ENCODE assay signal across 8 cellular contexts in the genomic region with DNA sequence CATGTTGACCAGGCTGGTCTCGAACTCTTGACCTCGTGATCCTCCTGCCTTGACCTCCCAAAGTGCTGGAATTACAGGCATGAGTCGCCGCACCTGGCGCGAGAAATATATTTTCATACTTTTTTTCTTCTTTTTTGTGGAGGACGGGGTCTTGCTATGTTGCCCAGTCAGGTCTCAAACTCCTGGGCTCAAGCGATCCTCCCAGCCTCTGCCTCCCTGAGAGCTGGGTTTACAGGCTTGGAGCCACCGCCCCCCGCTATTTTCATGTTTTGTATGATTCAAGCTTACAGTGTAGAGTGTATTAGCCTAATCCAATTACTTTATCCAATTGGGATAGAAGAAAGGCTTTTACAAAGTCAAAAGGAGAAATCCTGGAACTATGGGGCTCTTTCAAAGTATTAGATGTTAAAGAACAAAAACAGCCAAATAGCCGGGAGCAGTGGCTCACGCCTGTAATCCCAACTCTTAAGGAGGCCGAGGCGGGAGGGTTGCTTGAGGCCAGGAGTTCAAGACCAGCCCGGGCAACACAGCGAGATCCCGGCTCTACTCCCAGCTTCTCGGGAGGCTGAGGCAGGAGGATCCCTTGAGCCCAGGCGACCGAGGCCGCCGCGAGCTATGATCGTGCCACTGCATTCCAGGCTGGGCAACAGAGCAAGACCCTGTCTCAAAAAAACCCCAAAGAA. TPM values are rescaled to one million over a fixed set of nuclear protein-coding genes. Genes with fewer than 3 reads are reported as not detected.
A peak's percentile ranks its signal among the peaks of the same experiment; 100 is the strongest.
DNase-seq lines count a peak whose midpoint lies in the region; ATAC-seq and TF ChIP-seq lines count a peak whose summit lies in the region.
"Had no signal": no experiment of that assay in that cellular context is flagged by ENCODE, and none has a peak within 500 bp of the region (broad histone marks: within the 10 kb centered on the region; RNA-seq: fewer than 3 reads in every experiment).

No MANE protein-coding gene starts in this region.

- H3K27ac ChIP-seq in HUES64 (ENCODE audit: low read depth, low read length) (no peak overlapping the region; the same call in 1 of the 2 replicates), right lobe of liver (peak overlapping the region; percentile 97 to 100 (median 100)), stomach smooth muscle (ENCODE audit: low read length) (peak overlapping the region; percentile 96)

- H3K4me1 ChIP-seq in HUES64 (ENCODE audit: insufficient read depth, low read length) (peaks cover 14% of the 10 kb centered on the region; the same call in 1 of the 2 replicates), right lobe of liver (peaks cover 0 to 50% (median 20%) of the 10 kb centered on the region in 4 donors), stomach smooth muscle (ENCODE audit: control insufficient read depth, insufficient read depth, low read length) (peaks cover 42% of the 10 kb centered on the region)

- H3K4me3 ChIP-seq in HUES64 (ENCODE audit: low read length), result peak overlapping the region; percentile 63
- H3K4me3 ChIP-seq in right lobe of liver, result peak overlapping the region in 1 of 3 donors; percentile 54
- H3K4me3 ChIP-seq in stomach smooth muscle (ENCODE audit: low read length in 2 of 2), result peak overlapping the region in 1 of 2 donors; percentile 90

- H3K27me3 ChIP-seq in HUES64 (ENCODE audit: insufficient read depth, low read length) (no peaks in the 10 kb centered on the region), right lobe of liver (no peaks in the 10 kb centered on the region), stomach smooth muscle (ENCODE audit: control insufficient read depth in 1 of 2, insufficient read depth in 2 of 2, low read length in 2 of 2) (no peaks in the 10 kb centered on the region)

- no peaks in the 10 kb centered on the region for H3K9me3 Mint-ChIP-seq in activated naive CD4-positive, alpha-beta T cell treated with anti-CD3 and anti-CD28 coated beads, Interleukin-2, amount 50 U/mL, for 72 hours

- H3K9ac ChIP-seq in HUES64 (ENCODE audit: low read depth, low read length) (no peak overlapping the region), stomach smooth muscle (ENCODE audit: low read length in 2 of 2) (peak overlapping the region in 1 of 2 donors; percentile 86)

- H3K9me3 ChIP-seq in HUES64 (ENCODE audit: insufficient read depth, low read depth, low read length) (no peaks in the 10 kb centered on the region), right lobe of liver (no peaks in the 10 kb centered on the region), stomach smooth muscle (ENCODE audit: control insufficient read depth in 2 of 2, low read length in 2 of 2) (no peaks in the 10 kb centered on the region)

- no peak for DNase-seq in activated naive CD4-positive, alpha-beta T cell treated with anti-CD3 and anti-CD28 coated beads, Interleukin-2, amount 50 U/mL, for 72 hours (ENCODE audit: low spot score in 2 of 2)
- no peak for DNase-seq in right lobe of liver
- no peak for DNase-seq in SKM-1 (lab: John Stamatoyannopoulos, UW; ENCODE audit: unreplicated experiment)
- DNase-seq in KG1 (lab: John Stamatoyannopoulos, UW), result no peak
- DNase-seq: NCI-H2107 had no signal

- 94% methylated on average over 24 of the region's 24 CpGs for WGBS in HUES64
- 97% methylated on average over 11 of the region's 24 CpGs for WGBS in right lobe of liver (ENCODE audit: insufficient coverage, low coverage, low lambda C conversion rate, missing lambda C conversion rate)

- peak overlapping the region; percentile 94 for H3K27ac Mint-ChIP-seq in activated naive CD4-positive, alpha-beta T cell treated with anti-CD3 and anti-CD28 coated beads, Interleukin-2, amount 50 U/mL, for 72 hours

- ATAC-seq in activated naive CD4-positive, alpha-beta T cell treated with anti-CD3 and anti-CD28 coated beads, Interleukin-2, amount 50 U/mL, for 72 hours, result no peak
- ATAC-seq in right lobe of liver, result no peak
- ATAC-seq in HG02938 (IDR thresholded peaks at IDR 0.05; ENCODE audit: unreplicated experiment), result no peak

- intact Hi-C loops in right lobe of liver (cut with DNase I), result no loop called here

- H3K36me3 Mint-ChIP-seq in activated naive CD4-positive, alpha-beta T cell treated with anti-CD3 and anti-CD28 coated beads, Interleukin-2, amount 50 U/mL, for 72 hours, result peaks cover 8 to 21% of the 10 kb centered on the region in 2 donors

- no peak for TF ChIP-seq CTCF in right lobe of liver (IDR thresholded peaks at IDR 0.05)

- H3K36me3 ChIP-seq in HUES64 (ENCODE audit: insufficient read depth, low read length) (no peaks in the 10 kb centered on the region), right lobe of liver (no peaks in the 10 kb centered on the region), stomach smooth muscle (ENCODE audit: control insufficient read depth in 2 of 2, insufficient read depth in 2 of 2, low read length in 2 of 2) (no peaks in the 10 kb centered on the region)

- no peak for TF ChIP-seq POLR2A in right lobe of liver (IDR thresholded peaks at IDR 0.05)

RNA-seq across cellular contexts. Expression of gene MAP1LC3B, which starts 1.4 kb away (rescaled TPM):
- 48.7 TPM for polyA plus RNA-seq in HUES64 (2013, experiment 1 of 2)
- polyA plus RNA-seq in HUES64 (2013, experiment 2 of 2), result 53.6 TPM
- total RNA-seq in activated naive CD4-positive, alpha-beta T cell treated with anti-CD3 and anti-CD28 coated beads, Interleukin-2, amount 50 U/mL, for 72 hours, result 10 to 100 TPM; 64.7 to 83.4 TPM
- 10 to 100 TPM; 16.5 to 48.8 (median 25.6) TPM for total RNA-seq in right lobe of liver

RNA-seq across cellular contexts. Expression of gene FBXO31, which starts 7.2 kb away (rescaled TPM):
- polyA plus RNA-seq in HUES64 (2013, experiment 1 of 2), result 7.4 TPM
- polyA plus RNA-seq in HUES64 (2013, experiment 2 of 2), result 7.9 TPM
- total RNA-seq in activated naive CD4-positive, alpha-beta T cell treated with anti-CD3 and anti-CD28 coated beads, Interleukin-2, amount 50 U/mL, for 72 hours, result 10 to 100 TPM; 25.3 to 36.0 TPM
- 10 to 100 TPM; 20.6 to 56.9 (median 31.1) TPM for total RNA-seq in right lobe of liver
